ENCODE assay signal across 17 cellular contexts in genomic region chr20:33251496-33251895, GRCh38. TPM values are rescaled to one million over a fixed set of nuclear protein-coding genes. Genes with fewer than 3 reads are reported as not detected.
"Had no signal": no experiment of that assay in that cellular context is flagged by ENCODE, and none has a peak within 500 bp of the region (broad histone marks: within the 10 kb centered on the region; RNA-seq: fewer than 3 reads in every experiment).

No MANE protein-coding gene starts in this region.

- H3K27me3 Mint-ChIP-seq: activated naive CD4-positive, alpha-beta T cell treated with anti-CD3 and anti-CD28 coated beads, Interleukin-2, amount 10 ng/mL, durations not matched to agents 7 days and 5 days had no signal

- DNase-seq: activated B cell treated with CpG ODN at 0.5 μM for 24 hours; activated CD4-positive, alpha-beta T cell treated with anti-CD3 and anti-CD28 coated beads, Interleukin-2, amount 10 ng/mL, durations not matched to agents 7 days and 5 days; activated CD8-positive, alpha-beta memory T cell treated with anti-CD3 and anti-CD28 coated beads for 24 hours; activated naive CD4-positive, alpha-beta T cell treated with anti-CD3 and anti-CD28 coated beads, Interleukin-2, amount 10 ng/mL, durations not matched to agents 7 days and 5 days; colonic mucosa; effector CD8-positive, alpha-beta T cell; kidney; sigmoid colon; stimulated activated naive CD4-positive, alpha-beta T cell; transverse colon had no signal

- H3K27ac Mint-ChIP-seq: activated B cell treated with CpG ODN at 0.5 μM for 24 hours; activated CD4-positive, alpha-beta T cell treated with anti-CD3 and anti-CD28 coated beads, Interleukin-2, amount 10 ng/mL, durations not matched to agents 7 days and 5 days; activated naive CD4-positive, alpha-beta T cell treated with anti-CD3 and anti-CD28 coated beads, Interleukin-2, amount 10 ng/mL, durations not matched to agents 7 days and 5 days; activated T-helper 2 cell treated with anti-CD3 and anti-CD28 coated beads, Interferon-gamma antibody, Interleukin-2, Interleukin-4, amounts not matched to agents 10 μg/mL and 5 μg/mL and 100 μg/mL, durations not matched to agents 14 hours and 24 hours and 36 hours; nephron had no signal

- ATAC-seq: gastroesophageal sphincter had no signal

- H3K9me3 Mint-ChIP-seq: activated CD4-positive, alpha-beta T cell treated with anti-CD3 and anti-CD28 coated beads, Interleukin-2, amount 10 ng/mL, durations not matched to agents 7 days and 5 days; activated naive CD4-positive, alpha-beta T cell treated with anti-CD3 and anti-CD28 coated beads, Interleukin-2, amount 10 ng/mL, durations not matched to agents 7 days and 5 days; activated T-helper 2 cell treated with anti-CD3 and anti-CD28 coated beads, Interferon-gamma antibody, Interleukin-2, Interleukin-4, amounts not matched to agents 10 μg/mL and 5 μg/mL and 100 μg/mL, durations not matched to agents 14 hours and 24 hours and 36 hours had no signal

- H3K4me1 Mint-ChIP-seq: activated B cell treated with CpG ODN at 0.5 μM for 24 hours; activated CD4-positive, alpha-beta T cell treated with anti-CD3 and anti-CD28 coated beads, Interleukin-2, amount 10 ng/mL, durations not matched to agents 7 days and 5 days; activated naive CD4-positive, alpha-beta T cell treated with anti-CD3 and anti-CD28 coated beads, Interleukin-2, amount 10 ng/mL, durations not matched to agents 7 days and 5 days; nephron had no signal

- H3K36me3 Mint-ChIP-seq: activated naive CD4-positive, alpha-beta T cell treated with anti-CD3 and anti-CD28 coated beads, Interleukin-2, amount 10 ng/mL, durations not matched to agents 7 days and 5 days had no signal

- H3K4me3 Mint-ChIP-seq: activated B cell treated with CpG ODN at 0.5 μM for 24 hours; activated CD4-positive, alpha-beta T cell treated with anti-CD3 and anti-CD28 coated beads, Interleukin-2, amount 10 ng/mL, durations not matched to agents 7 days and 5 days; activated naive CD4-positive, alpha-beta T cell treated with anti-CD3 and anti-CD28 coated beads, Interleukin-2, amount 10 ng/mL, durations not matched to agents 7 days and 5 days; nephron had no signal

RNA-seq across cellular contexts. Expression of gene BPIFA1, which starts 15.7 kb away (rescaled TPM):
- total RNA-seq: activated B cell treated with CpG ODN at 0.5 μM for 24 hours; activated CD4-positive, alpha-beta T cell treated with anti-CD3 and anti-CD28 coated beads, Interleukin-2, amount 10 ng/mL, durations not matched to agents 7 days and 5 days; activated T-helper 2 cell treated with anti-CD3 and anti-CD28 coated beads, Interferon-gamma antibody, Interleukin-2, Interleukin-4, amounts not matched to agents 10 μg/mL and 5 μg/mL and 100 μg/mL, durations not matched to agents 14 hours and 24 hours and 36 hours; cardiac muscle cell; colonic mucosa; gastroesophageal sphincter; kidney; liver; osteoblast; pulmonary artery endothelial cell; sigmoid colon; transverse colon had no signal

RNA-seq across cellular contexts. Expression of gene BPIFB1, which starts 31.5 kb away (rescaled TPM):
- total RNA-seq: activated B cell treated with CpG ODN at 0.5 μM for 24 hours; activated CD4-positive, alpha-beta T cell treated with anti-CD3 and anti-CD28 coated beads, Interleukin-2, amount 10 ng/mL, durations not matched to agents 7 days and 5 days; activated T-helper 2 cell treated with anti-CD3 and anti-CD28 coated beads, Interferon-gamma antibody, Interleukin-2, Interleukin-4, amounts not matched to agents 10 μg/mL and 5 μg/mL and 100 μg/mL, durations not matched to agents 14 hours and 24 hours and 36 hours; cardiac muscle cell; kidney; osteoblast; pulmonary artery endothelial cell; sigmoid colon; transverse colon had no signal

RNA-seq across cellular contexts. Expression of gene BPIFA3, which starts 34.3 kb away (rescaled TPM):
- total RNA-seq: activated B cell treated with CpG ODN at 0.5 μM for 24 hours; activated CD4-positive, alpha-beta T cell treated with anti-CD3 and anti-CD28 coated beads, Interleukin-2, amount 10 ng/mL, durations not matched to agents 7 days and 5 days; activated T-helper 2 cell treated with anti-CD3 and anti-CD28 coated beads, Interferon-gamma antibody, Interleukin-2, Interleukin-4, amounts not matched to agents 10 μg/mL and 5 μg/mL and 100 μg/mL, durations not matched to agents 14 hours and 24 hours and 36 hours; cardiac muscle cell; colonic mucosa; gastroesophageal sphincter; kidney; liver; osteoblast; pulmonary artery endothelial cell; sigmoid colon; transverse colon had no signal
